Comparison of ENCODE assay signal across 20 cellular contexts in the genomic region with DNA sequence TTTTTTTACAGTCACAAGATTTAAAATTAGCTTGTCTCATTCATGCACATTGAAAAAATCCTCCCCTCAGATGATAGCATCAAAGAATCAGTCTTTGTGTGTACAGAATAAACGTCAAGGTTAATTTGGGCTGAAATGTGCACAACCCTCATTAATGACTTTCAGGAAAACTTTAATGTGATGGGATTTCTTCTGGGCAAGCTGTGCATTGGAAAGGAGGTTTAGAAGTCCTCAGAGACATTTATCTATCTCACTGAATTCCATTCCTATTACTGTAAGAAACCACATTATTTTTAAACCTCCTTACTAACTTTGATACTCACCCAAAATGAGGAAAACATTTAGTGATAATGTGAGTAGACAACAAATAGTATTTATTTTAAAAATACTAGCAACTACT.
DNase-seq lines count a peak whose midpoint lies in the region; ATAC-seq, FAIRE-seq and TF ChIP-seq lines count a peak whose summit lies in the region.
"Had no signal": no experiment of that assay in that cellular context is flagged by ENCODE, and none has a peak within 500 bp of the region (broad histone marks: within the 10 kb centered on the region; RNA-seq: fewer than 3 reads in every experiment).

No MANE protein-coding gene starts in this region.

- intact Hi-C loops in PC-3 (cut with micrococcal nuclease) = no loop called here
- intact Hi-C loops in HepG2 (cut with micrococcal nuclease; ENCODE audit: unreplicated experiment) = no loop called here

- no peak overlapping the region for H3K9ac ChIP-seq in GM23248
- no peak overlapping the region for H3K9ac ChIP-seq in PC-3 (ENCODE audit: low read length)
- no peak overlapping the region for H3K9ac ChIP-seq in HepG2 (ENCODE audit: insufficient read depth, low read depth, low read length)

- H4K20me1 ChIP-seq in GM23248 (ENCODE audit: insufficient read depth) = no peaks in the 10 kb centered on the region
- H4K20me1 ChIP-seq in PC-3 (ENCODE audit: low read length) = no peaks in the 10 kb centered on the region
- H4K20me1 ChIP-seq in HepG2 (ENCODE audit: insufficient read depth, low read length) = no peaks in the 10 kb centered on the region

- TF ChIP-seq CTCF in PC-3 (conservative IDR thresholded peaks at IDR 0.05; ENCODE audit: low read depth, low read length) = no peak
- no peak for TF ChIP-seq CTCF in choroid plexus epithelial cell (conservative IDR thresholded peaks at IDR 0.05; ENCODE audit: low read depth, low read length)
- no peak for TF ChIP-seq CTCF in retinal pigment epithelial cell (conservative IDR thresholded peaks at IDR 0.05; ENCODE audit: low read depth, low read length)
- no peak for TF ChIP-seq CTCF in HepG2 (CRISPR knock-in tag; IDR thresholded peaks at IDR 0.05)

- H3K4me1 ChIP-seq in GM23248 (ENCODE audit: insufficient read depth) (no peaks in the 10 kb centered on the region), PC-3 (ENCODE audit: insufficient read depth, low read length) (no peaks in the 10 kb centered on the region), HepG2 (ENCODE audit: insufficient read depth, low read length) (no peaks in the 10 kb centered on the region)
- H3K4me1 ChIP-seq: Peyer's patch had no signal

- no peak overlapping the region for H3K27ac ChIP-seq in GM23248
- H3K27ac ChIP-seq in PC-3 (ENCODE audit: low read length) = no peak overlapping the region
- no peak overlapping the region for H3K27ac ChIP-seq in HepG2 (ENCODE audit: extremely low read length, insufficient read depth, low read length)
- H3K27ac ChIP-seq: Peyer's patch had no signal

- H2AFZ ChIP-seq in GM23248 (no peak overlapping the region), PC-3 (ENCODE audit: low read length) (no peak overlapping the region), HepG2 (ENCODE audit: low read length) (no peak overlapping the region)

- DNase-seq in GM23248 = peak; percentile 0
- peak; percentile 9 for DNase-seq in PC-3
- DNase-seq in choroid plexus epithelial cell (ENCODE audit: low read depth) = peak; percentile 7
- peak; percentile 59 for DNase-seq in retinal pigment epithelial cell (ENCODE audit: low read depth)
- DNase-seq in DMS114 treated with DMSO at 0.1 percent for 48 hours (lab: John Stamatoyannopoulos, UW; ENCODE audit: unreplicated experiment) = no peak
- no peak for DNase-seq in HepG2 (ENCODE audit: low spot score)
- DNase-seq in activated CD4-positive, alpha-beta T cell treated with anti-CD3 and anti-CD28 coated beads, Interleukin-2, amount 50 U/mL, for 48 hours = no peak
- DNase-seq: Calu3; CD4-positive, CD25-positive, alpha-beta regulatory T cell; DND-41; GDM1; NCI-H1092; NCI-H146; NCI-H2081; NCI-H2227 treated with DMSO at 0.1 percent for 48 hours; NCI-H524; Peyer's patch; SHP77 had no signal

- CTCF ChIA-PET in PC-3 (lab: Charles Lee) (no interaction called here), HepG2 (lab: Yijun Ruan, JAX; ENCODE audit: low intra/inter-chr PET ratio, low total read pairs) (no interaction called here)

- no peak for FAIRE-seq in HepG2 (lab: Jason Lieb, UNC)
- FAIRE-seq: GM12878 had no signal

- H3K36me3 ChIP-seq in GM23248 (ENCODE audit: low read depth) (no peaks in the 10 kb centered on the region), PC-3 (ENCODE audit: low read depth, low read length) (no peaks in the 10 kb centered on the region), HepG2 (replicated peaks in 1 of 2; ENCODE audit: control insufficient read depth in 1 of 2, insufficient read depth in 2 of 2, low read length in 2 of 2) (no peaks in the 10 kb centered on the region)
- H3K36me3 ChIP-seq: Peyer's patch had no signal

- BruUV-seq in PC-3 (replicated peaks; lab: Mats Ljungman, UMichigan) (no TSS peak), HepG2 (replicated peaks; lab: Mats Ljungman, UMichigan) (no TSS peak)

- TF ChIP-seq RAD21 in HepG2 (CRISPR knock-in tag; IDR thresholded peaks at IDR 0.05) = no peak

- no peaks in the 10 kb centered on the region for H3K9me2 ChIP-seq in GM23248 (ENCODE audit: insufficient read depth)
- no peaks in the 10 kb centered on the region for H3K9me2 ChIP-seq in PC-3 (replicated peaks; ENCODE audit: low read length)

- no peak overlapping the region for H3K4me2 ChIP-seq in GM23248 (ENCODE audit: unreplicated experiment)
- no peak overlapping the region for H3K4me2 ChIP-seq in PC-3 (ENCODE audit: low read length)
- no peak overlapping the region for H3K4me2 ChIP-seq in HepG2 (ENCODE audit: low read depth, low read length)

- H3K9me3 ChIP-seq in GM23248 (ENCODE audit: low read depth) (no peaks in the 10 kb centered on the region), PC-3 (ENCODE audit: low read length) (no peaks in the 10 kb centered on the region), HepG2 (ENCODE audit: low read length) (no peaks in the 10 kb centered on the region)
- H3K9me3 ChIP-seq: Peyer's patch had no signal

- POLR2A ChIA-PET in PC-3 (lab: Charles Lee; ENCODE audit: unreplicated experiment) (no interaction called here), HepG2 (lab: Yijun Ruan, JAX) (no interaction called here)

- WGBS in GM23248 (ENCODE audit: low coverage in 1 of 2, low lambda C conversion rate in 2 of 2, missing lambda C conversion rate in 2 of 2), 2 experiments = 0% methylated on average over 1 of the region's 1 CpG
- WGBS in HepG2 (ENCODE audit: low lambda C conversion rate) = 0% methylated on average over 1 of the region's 1 CpG

- in situ Hi-C loops in GM23248 (cut with MboI) (no loop called here), HepG2 (cut with HindIII; ENCODE audit: extremely low pct_ligation_motif_present, low pct_unique_long_range_greater_than_20kb) (no loop called here)

- TF ChIP-seq EP300 in HepG2 (IDR thresholded peaks at IDR 0.05; ENCODE audit: low read depth in 2 of 2, low read length in 2 of 2) (no peak), HepG2 (CRISPR knock-in tag; IDR thresholded peaks at IDR 0.05; ENCODE audit: borderline replicate concordance) (no peak)

- H3K27me3 ChIP-seq in GM23248 (replicated peaks; ENCODE audit: insufficient read depth) = no peaks in the 10 kb centered on the region
- H3K27me3 ChIP-seq in PC-3 (ENCODE audit: low read length) = no peaks in the 10 kb centered on the region
- H3K27me3 ChIP-seq in HepG2 (ENCODE audit: control insufficient read depth in 1 of 2, insufficient read depth in 2 of 2, low read length in 2 of 2) = no peaks in the 10 kb centered on the region
- H3K27me3 ChIP-seq: Peyer's patch had no signal

- H3F3A ChIP-seq in GM23248 (ENCODE audit: insufficient read depth) (no peaks in the 10 kb centered on the region), PC-3 (ENCODE audit: low read length, unreplicated experiment) (no peaks in the 10 kb centered on the region)

- H3K79me2 ChIP-seq in GM23248 (ENCODE audit: insufficient read depth) (no peaks in the 10 kb centered on the region), PC-3 (ENCODE audit: low read length) (no peaks in the 10 kb centered on the region), HepG2 (ENCODE audit: insufficient read depth, low read length) (no peaks in the 10 kb centered on the region)

- H3K4me3 ChIP-seq in GM23248 (no peak overlapping the region), PC-3 (ENCODE audit: low read length) (no peak overlapping the region), choroid plexus epithelial cell (ENCODE audit: low read depth, low read length) (no peak overlapping the region), retinal pigment epithelial cell (ENCODE audit: low read length) (no peak overlapping the region), HepG2 (replicated peaks in 1 of 3; ENCODE audit: insufficient read depth in 1 of 3, low read depth in 2 of 3, low read length in 3 of 3) (no peak overlapping the region)
- H3K4me3 ChIP-seq: GM12878, Peyer's patch had no signal

- no peak for TF ChIP-seq POLR2A in HepG2 (IDR thresholded peaks at IDR 0.05; ENCODE audit: insufficient read depth in 1 of 2, low read depth in 2 of 2, low read length in 2 of 2)

- ATAC-seq in PC-3 (no peak), HepG2 (no peak)
- ATAC-seq: GM12878, HCT116 had no signal

TF ChIP-seq in HepG2, 621 proteins besides CTCF, POLR2A, EP300 and RAD21 (continues in another document):
- TF ChIP-seq ZNF614 (CRISPR knock-in tag; IDR thresholded peaks at IDR 0.05; ENCODE audit: borderline replicate concordance) (no peak), TMF1 (CRISPR knock-in tag; IDR thresholded peaks at IDR 0.05; ENCODE audit: low read depth) (no peak), ZNF776 (CRISPR knock-in tag; IDR thresholded peaks at IDR 0.05) (no peak), TCF12 (IDR thresholded peaks at IDR 0.05) (no peak), TCF12 (CRISPR knock-in tag; IDR thresholded peaks at IDR 0.05) (no peak), PPARG (CRISPR knock-in tag; conservative IDR thresholded peaks at IDR 0.05) (no peak), POLR2AphosphoS2 (IDR thresholded peaks at IDR 0.05; ENCODE audit: low read depth, low read length) (no peak), NFIC (IDR thresholded peaks at IDR 0.05; ENCODE audit: low read length) (no peak), FOXP1 (IDR thresholded peaks at IDR 0.05) (no peak), FOXP1 (CRISPR knock-in tag; IDR thresholded peaks at IDR 0.05) (no peak)
- TF ChIP-seq, protein P1, sequence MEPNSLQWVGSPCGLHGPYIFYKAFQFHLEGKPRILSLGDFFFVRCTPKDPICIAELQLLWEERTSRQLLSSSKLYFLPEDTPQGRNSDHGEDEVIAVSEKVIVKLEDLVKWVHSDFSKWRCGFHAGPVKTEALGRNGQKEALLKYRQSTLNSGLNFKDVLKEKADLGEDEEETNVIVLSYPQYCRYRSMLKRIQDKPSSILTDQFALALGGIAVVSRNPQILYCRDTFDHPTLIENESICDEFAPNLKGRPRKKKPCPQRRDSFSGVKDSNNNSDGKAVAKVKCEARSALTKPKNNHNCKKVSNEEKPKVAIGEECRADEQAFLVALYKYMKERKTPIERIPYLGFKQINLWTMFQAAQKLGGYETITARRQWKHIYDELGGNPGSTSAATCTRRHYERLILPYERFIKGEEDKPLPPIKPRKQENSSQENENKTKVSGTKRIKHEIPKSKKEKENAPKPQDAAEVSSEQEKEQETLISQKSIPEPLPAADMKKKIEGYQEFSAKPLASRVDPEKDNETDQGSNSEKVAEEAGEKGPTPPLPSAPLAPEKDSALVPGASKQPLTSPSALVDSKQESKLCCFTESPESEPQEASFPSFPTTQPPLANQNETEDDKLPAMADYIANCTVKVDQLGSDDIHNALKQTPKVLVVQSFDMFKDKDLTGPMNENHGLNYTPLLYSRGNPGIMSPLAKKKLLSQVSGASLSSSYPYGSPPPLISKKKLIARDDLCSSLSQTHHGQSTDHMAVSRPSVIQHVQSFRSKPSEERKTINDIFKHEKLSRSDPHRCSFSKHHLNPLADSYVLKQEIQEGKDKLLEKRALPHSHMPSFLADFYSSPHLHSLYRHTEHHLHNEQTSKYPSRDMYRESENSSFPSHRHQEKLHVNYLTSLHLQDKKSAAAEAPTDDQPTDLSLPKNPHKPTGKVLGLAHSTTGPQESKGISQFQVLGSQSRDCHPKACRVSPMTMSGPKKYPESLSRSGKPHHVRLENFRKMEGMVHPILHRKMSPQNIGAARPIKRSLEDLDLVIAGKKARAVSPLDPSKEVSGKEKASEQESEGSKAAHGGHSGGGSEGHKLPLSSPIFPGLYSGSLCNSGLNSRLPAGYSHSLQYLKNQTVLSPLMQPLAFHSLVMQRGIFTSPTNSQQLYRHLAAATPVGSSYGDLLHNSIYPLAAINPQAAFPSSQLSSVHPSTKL (CRISPR knock-in tag; IDR thresholded peaks at IDR 0.05) = no peak

Comparison
In these comparisons a context has a peak if more than half of its experiments do, and no peak if none do; other contexts are left out.
1. DNase-seq: peak in GM23248 (single experiment), PC-3 (single experiment), choroid plexus epithelial cell (single experiment) and retinal pigment epithelial cell (single experiment); none in DMS114 treated with DMSO at 0.1 percent for 48 hours (single experiment), HepG2 (single experiment) and activated CD4-positive, alpha-beta T cell treated with anti-CD3 and anti-CD28 coated beads, Interleukin-2, amount 50 U/mL, for 48 hours (0 of 2).